Comparison of ENCODE assay signal across 1 cellular context in genomic region chr1:2611621-2612437, GRCh38.
TF ChIP-seq lines count a peak whose summit lies in the region.

No MANE protein-coding gene starts in this region.

TF ChIP-seq in K562, 482 proteins besides CTCF, POLR2A, EP300 and RAD21:
- TF ChIP-seq, protein P1, sequence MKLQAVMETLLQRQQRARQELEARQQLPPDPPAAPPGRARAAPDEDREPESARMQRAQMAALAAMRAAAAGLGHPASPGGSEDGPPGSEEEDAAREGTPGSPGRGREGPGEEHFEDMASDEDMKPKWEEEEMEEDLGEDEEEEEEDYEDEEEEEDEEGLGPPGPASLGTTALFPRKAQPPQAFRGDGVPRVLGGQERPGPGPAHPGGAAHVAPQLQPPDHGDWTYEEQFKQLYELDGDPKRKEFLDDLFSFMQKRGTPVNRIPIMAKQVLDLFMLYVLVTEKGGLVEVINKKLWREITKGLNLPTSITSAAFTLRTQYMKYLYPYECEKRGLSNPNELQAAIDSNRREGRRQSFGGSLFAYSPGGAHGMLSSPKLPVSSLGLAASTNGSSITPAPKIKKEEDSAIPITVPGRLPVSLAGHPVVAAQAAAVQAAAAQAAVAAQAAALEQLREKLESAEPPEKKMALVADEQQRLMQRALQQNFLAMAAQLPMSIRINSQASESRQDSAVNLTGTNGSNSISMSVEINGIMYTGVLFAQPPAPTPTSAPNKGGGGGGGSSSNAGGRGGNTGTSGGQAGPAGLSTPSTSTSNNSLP (IDR thresholded peaks at IDR 0.05; ENCODE audit: borderline replicate concordance, low read depth, low read length): no peak
- TF ChIP-seq, protein P2, sequence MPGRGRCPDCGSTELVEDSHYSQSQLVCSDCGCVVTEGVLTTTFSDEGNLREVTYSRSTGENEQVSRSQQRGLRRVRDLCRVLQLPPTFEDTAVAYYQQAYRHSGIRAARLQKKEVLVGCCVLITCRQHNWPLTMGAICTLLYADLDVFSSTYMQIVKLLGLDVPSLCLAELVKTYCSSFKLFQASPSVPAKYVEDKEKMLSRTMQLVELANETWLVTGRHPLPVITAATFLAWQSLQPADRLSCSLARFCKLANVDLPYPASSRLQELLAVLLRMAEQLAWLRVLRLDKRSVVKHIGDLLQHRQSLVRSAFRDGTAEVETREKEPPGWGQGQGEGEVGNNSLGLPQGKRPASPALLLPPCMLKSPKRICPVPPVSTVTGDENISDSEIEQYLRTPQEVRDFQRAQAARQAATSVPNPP (IDR thresholded peaks at IDR 0.05; ENCODE audit: borderline replicate concordance, insufficient read depth, insufficient read length): no peak
- TF ChIP-seq ZBTB26 (CRISPR knock-in tag; IDR thresholded peaks at IDR 0.05) (no peak), HDAC1 (IDR thresholded peaks at IDR 0.05) (no peak), ZNF253 (CRISPR knock-in tag; conservative IDR thresholded peaks at IDR 0.05) (no peak), POLR2AphosphoS5 (IDR thresholded peaks at IDR 0.05; ENCODE audit: control insufficient read depth, insufficient read depth, low read depth, low read length) (no peak), HNRNPLL (IDR thresholded peaks at IDR 0.05; ENCODE audit: low read depth, low read length, poor library complexity, severe bottlenecking) (no peak), RFX1 (IDR thresholded peaks at IDR 0.05) (no peak), ZNF175 (CRISPR knock-in tag; IDR thresholded peaks at IDR 0.05; ENCODE audit: low read depth) (no peak), SIN3A (IDR thresholded peaks at IDR 0.05; ENCODE audit: borderline replicate concordance in 2 of 2, control insufficient read depth in 1 of 2, low read depth in 2 of 2, low read length in 2 of 2) (no peak), ZC3H11A (IDR thresholded peaks at IDR 0.05; ENCODE audit: low read depth, low read length) (no peak), ZNF174 (CRISPR knock-in tag; IDR thresholded peaks at IDR 0.05) (no peak), DACH1 (IDR thresholded peaks at IDR 0.05; ENCODE audit: partially characterized antibody) (no peak), CHD2 (IDR thresholded peaks at IDR 0.05; ENCODE audit: low read depth, low read length) (no peak)
- TF ChIP-seq, protein P3, sequence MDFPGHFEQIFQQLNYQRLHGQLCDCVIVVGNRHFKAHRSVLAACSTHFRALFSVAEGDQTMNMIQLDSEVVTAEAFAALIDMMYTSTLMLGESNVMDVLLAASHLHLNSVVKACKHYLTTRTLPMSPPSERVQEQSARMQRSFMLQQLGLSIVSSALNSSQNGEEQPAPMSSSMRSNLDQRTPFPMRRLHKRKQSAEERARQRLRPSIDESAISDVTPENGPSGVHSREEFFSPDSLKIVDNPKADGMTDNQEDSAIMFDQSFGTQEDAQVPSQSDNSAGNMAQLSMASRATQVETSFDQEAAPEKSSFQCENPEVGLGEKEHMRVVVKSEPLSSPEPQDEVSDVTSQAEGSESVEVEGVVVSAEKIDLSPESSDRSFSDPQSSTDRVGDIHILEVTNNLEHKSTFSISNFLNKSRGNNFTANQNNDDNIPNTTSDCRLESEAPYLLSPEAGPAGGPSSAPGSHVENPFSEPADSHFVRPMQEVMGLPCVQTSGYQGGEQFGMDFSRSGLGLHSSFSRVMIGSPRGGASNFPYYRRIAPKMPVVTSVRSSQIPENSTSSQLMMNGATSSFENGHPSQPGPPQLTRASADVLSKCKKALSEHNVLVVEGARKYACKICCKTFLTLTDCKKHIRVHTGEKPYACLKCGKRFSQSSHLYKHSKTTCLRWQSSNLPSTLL (IDR thresholded peaks at IDR 0.05): no peak
